Comparison of ENCODE assay signal across 23 cellular contexts in genomic region chr2:29262681-29263260, GRCh38.
DNase-seq lines count a peak whose midpoint lies in the region; ATAC-seq and TF ChIP-seq lines count a peak whose summit lies in the region.
"Had no signal": no experiment of that assay in that cellular context is flagged by ENCODE, and none has a peak within 500 bp of the region (broad histone marks: within the 10 kb centered on the region; RNA-seq: fewer than 3 reads in every experiment).

No MANE protein-coding gene starts in this region.

- TF ChIP-seq CTCF in WTC11 (IDR thresholded peaks at IDR 0.05) = no peak

- 0 out of 2 replicates have a peak, but pooled peaks cover 7% of the 10 kb centered on the region for H3K9me3 ChIP-seq in SJCRH30 (replicated peaks)
- H3K9me3 ChIP-seq: A549, mucosa of descending colon had no signal

- H3K4me1 Mint-ChIP-seq in WTC11 = no peaks in the 10 kb centered on the region
- H3K4me1 Mint-ChIP-seq: activated CD4-positive, alpha-beta T cell treated with anti-CD3 and anti-CD28 coated beads, Interleukin-2, amount 10 ng/mL, durations not matched to agents 24 days and 14 days; activated naive CD8-positive, alpha-beta T cell treated with anti-CD3 and anti-CD28 coated beads for 36 hours; CD4-positive, alpha-beta memory T cell; stimulated activated memory B cell treated with anti-CD40 and anti-IgM and Interleukin-4, amounts not matched to agents 10 μg/mL and 1 μg/mL and 100 μg/mL, for 72 hours had no signal

- H3K27ac Mint-ChIP-seq in WTC11 = no peak overlapping the region
- H3K27ac Mint-ChIP-seq: activated CD4-positive, alpha-beta T cell treated with anti-CD3 and anti-CD28 coated beads, Interleukin-2, amount 10 ng/mL, durations not matched to agents 24 days and 14 days; activated naive CD8-positive, alpha-beta T cell treated with anti-CD3 and anti-CD28 coated beads for 36 hours; CD4-positive, alpha-beta memory T cell; HFFc6; stimulated activated memory B cell treated with anti-CD40 and anti-IgM and Interleukin-4, amounts not matched to agents 10 μg/mL and 1 μg/mL and 100 μg/mL, for 72 hours had no signal

- CTCF ChIA-PET in WTC11 (lab: Charles Lee) = no interaction called here

- H3K4me1 ChIP-seq in SJCRH30 = peaks cover 17% of the 10 kb centered on the region
- H3K4me1 ChIP-seq: A549 had no signal

- DNase-seq in NCI-H510A treated with DMSO at 0.1 percent for 48 hours (lab: John Stamatoyannopoulos, UW) = peak; percentile 5
- DNase-seq in NCI-H510A (lab: John Stamatoyannopoulos, UW) = no peak
- peak; percentile 18 for DNase-seq in NCI-H128 (lab: John Stamatoyannopoulos, UW; ENCODE audit: unreplicated experiment)
- peak; percentile 87 to 95 for DNase-seq in SJCRH30
- DNase-seq in retina = peak; percentile 34
- no peak for DNase-seq in NCI-H2029 (lab: John Stamatoyannopoulos, UW)
- no peak for DNase-seq in WTC11 (ENCODE audit: low spot score)
- DNase-seq: activated CD4-positive, alpha-beta T cell treated with anti-CD3 and anti-CD28 coated beads, Interleukin-2, amount 10 ng/mL, durations not matched to agents 24 days and 14 days; activated naive CD8-positive, alpha-beta T cell treated with anti-CD3 and anti-CD28 coated beads for 36 hours; activated T-cell treated with anti-CD3 and anti-CD28 coated beads, Interleukin-2, amount 50 U/mL, for 1 hour; caudate nucleus; CD4-positive, alpha-beta memory T cell; GDM1; HFFc6; kidney glomerular epithelial cell; mucosa of descending colon; NCI-H1694; SHP77; T1000; trophoblast cell had no signal

- H3K36me3 ChIP-seq in SJCRH30 = peaks cover 21% of the 10 kb centered on the region

- 0 out of 2 replicates have a peak, but pooled peaks cover 3% of the 10 kb centered on the region for H3K36me3 Mint-ChIP-seq in WTC11
- H3K36me3 Mint-ChIP-seq: activated naive CD8-positive, alpha-beta T cell treated with anti-CD3 and anti-CD28 coated beads for 36 hours; CD4-positive, alpha-beta memory T cell; stimulated activated memory B cell treated with anti-CD40 and anti-IgM and Interleukin-4, amounts not matched to agents 10 μg/mL and 1 μg/mL and 100 μg/mL, for 72 hours had no signal

- no peaks in the 10 kb centered on the region for H3K27me3 ChIP-seq in SJCRH30

- H3K4me3 ChIP-seq in SJCRH30 = no peak overlapping the region
- H3K4me3 ChIP-seq: A549, mucosa of descending colon had no signal

- H3K9me3 Mint-ChIP-seq in WTC11 = peaks cover 21% of the 10 kb centered on the region
- H3K9me3 Mint-ChIP-seq: activated CD4-positive, alpha-beta T cell treated with anti-CD3 and anti-CD28 coated beads, Interleukin-2, amount 10 ng/mL, durations not matched to agents 24 days and 14 days; activated naive CD8-positive, alpha-beta T cell treated with anti-CD3 and anti-CD28 coated beads for 36 hours had no signal

- H3K4me3 Mint-ChIP-seq in WTC11 = no peak overlapping the region
- H3K4me3 Mint-ChIP-seq: activated CD4-positive, alpha-beta T cell treated with anti-CD3 and anti-CD28 coated beads, Interleukin-2, amount 10 ng/mL, durations not matched to agents 24 days and 14 days; activated naive CD8-positive, alpha-beta T cell treated with anti-CD3 and anti-CD28 coated beads for 36 hours; CD4-positive, alpha-beta memory T cell; HFFc6; stimulated activated memory B cell treated with anti-CD40 and anti-IgM and Interleukin-4, amounts not matched to agents 10 μg/mL and 1 μg/mL and 100 μg/mL, for 72 hours had no signal

- no peak overlapping the region; the same call in 1 of the 2 replicates for H3K27ac ChIP-seq in SJCRH30
- H3K27ac ChIP-seq: A549 had no signal

- ATAC-seq in GM21786 (IDR thresholded peaks at IDR 0.05; ENCODE audit: unreplicated experiment) = no peak
- no peak for ATAC-seq in WTC11
- ATAC-seq: A549; mucosa of descending colon; stimulated activated memory B cell treated with anti-CD40 and anti-IgM and Interleukin-4, amounts not matched to agents 10 μg/mL and 1 μg/mL and 100 μg/mL, for 72 hours had no signal

- POLR2A ChIA-PET in WTC11 (lab: Charles Lee) = interaction anchor here (0.6 kb wide), 1 partner anchor 572 kb away, joined by 3 read pairs; no protein-coding TSS in a partner anchor

- no peaks in the 10 kb centered on the region; the same call in 1 of the 2 replicates for H3K27me3 Mint-ChIP-seq in WTC11 (ENCODE audit: low read depth)

TF ChIP-seq in WTC11, 78 proteins besides CTCF, POLR2A, EP300 and RAD21 (continues in another document):
- TF ChIP-seq OVOL2 (CRISPR knock-in tag; IDR thresholded peaks at IDR 0.05; ENCODE audit: borderline replicate concordance) (no peak), FOXK1 (CRISPR knock-in tag; IDR thresholded peaks at IDR 0.05) (no peak), ATF2 (CRISPR knock-in tag; IDR thresholded peaks at IDR 0.05; ENCODE audit: borderline replicate concordance, low read depth) (no peak), ZNF396 (CRISPR knock-in tag; IDR thresholded peaks at IDR 0.05; ENCODE audit: borderline replicate concordance) (no peak), ESRRA (CRISPR knock-in tag; IDR thresholded peaks at IDR 0.05; ENCODE audit: borderline replicate concordance) (no peak), TCF7 (CRISPR knock-in tag; IDR thresholded peaks at IDR 0.05; ENCODE audit: low read depth) (no peak), AFF4 (CRISPR knock-in tag; IDR thresholded peaks at IDR 0.05; ENCODE audit: borderline replicate concordance) (no peak), EMX1 (CRISPR knock-in tag; IDR thresholded peaks at IDR 0.05) (no peak), RORB (CRISPR knock-in tag; IDR thresholded peaks at IDR 0.05) (no peak), ZNF121 (CRISPR knock-in tag; IDR thresholded peaks at IDR 0.05) (no peak), KAT7 (CRISPR knock-in tag; IDR thresholded peaks at IDR 0.05; ENCODE audit: borderline replicate concordance) (no peak), MLX (CRISPR knock-in tag; IDR thresholded peaks at IDR 0.05) (no peak), ZBTB43 (CRISPR knock-in tag; IDR thresholded peaks at IDR 0.05) (no peak), NFE2L1 (CRISPR knock-in tag; IDR thresholded peaks at IDR 0.05) (no peak), NR1H2 (CRISPR knock-in tag; IDR thresholded peaks at IDR 0.05) (no peak), CREM (CRISPR knock-in tag; IDR thresholded peaks at IDR 0.05) (no peak)

Comparison
In these comparisons a context has a peak if more than half of its experiments do, and no peak if none do; other contexts are left out.
1. DNase-seq: peak in NCI-H510A treated with DMSO at 0.1 percent for 48 hours (single experiment), NCI-H128 (single experiment), SJCRH30 (2 of 2) and retina (single experiment); none in NCI-H510A (single experiment), NCI-H2029 (single experiment) and WTC11 (single experiment).